In genomic region chr7:27185013-27185707, GRCh38 we compare ENCODE assay signal across 8 cellular contexts. TPM values are rescaled to one million over a fixed set of nuclear protein-coding genes. Genes with fewer than 3 reads are reported as not detected.
DNase-seq lines count a peak whose midpoint lies in the region; ATAC-seq and TF ChIP-seq lines count a peak whose summit lies in the region.

TSS of gene HOXA11 (minus strand) at chr7:27185232. CDS start at chr7:27185144, 88 bp downstream.

- peaks cover 71% of the 10 kb centered on the region for H3K4me1 Mint-ChIP-seq in HFFc6 (ENCODE audit: low read depth)
- H3K4me1 Mint-ChIP-seq in activated CD8-positive, alpha-beta T cell treated with anti-CD3 and anti-CD28 coated beads, Interleukin-2, amount 10 ng/mL, durations not matched to agents 7 days and 5 days (ENCODE audit: low read depth) = peaks cover 54% of the 10 kb centered on the region

- H3K4me1 ChIP-seq in thymus (ENCODE audit: control insufficient read depth, insufficient read depth, low read length) = peaks cover 14% of the 10 kb centered on the region

- H3K4me3 Mint-ChIP-seq in HFFc6 = peak within 1 kb of the TSS; percentile 93
- H3K4me3 Mint-ChIP-seq in activated CD8-positive, alpha-beta T cell treated with anti-CD3 and anti-CD28 coated beads, Interleukin-2, amount 10 ng/mL, durations not matched to agents 7 days and 5 days = peak within 1 kb of the TSS; percentile 56

- WGBS in thymus = 4% methylated on average over 36 of the region's 36 CpGs

- no peak for TF ChIP-seq CTCF in HFFc6 (IDR thresholded peaks at IDR 0.05)
- TF ChIP-seq CTCF in GM13976 (IDR thresholded peaks at IDR 0.05; ENCODE audit: borderline replicate concordance, control extremely low read depth, extremely low read depth, insufficient read depth, missing control alignments) = no peak

- CTCF ChIA-PET in activated CD8-positive, alpha-beta T cell treated with anti-CD3 and anti-CD28 coated beads, Interleukin-2, amount 10 ng/mL, durations not matched to agents 7 days and 5 days (lab: Charles Lee) = interaction anchor here (1.0 to 6.1 kb wide), 2 partner anchors 10 to 14 kb away, joined by 3 to 37 read pairs; no protein-coding TSS in a partner anchor

- H3K27ac ChIP-seq in thymus (ENCODE audit: low read depth) = no peak within 1 kb of the TSS

- H3K27me3 Mint-ChIP-seq in HFFc6 (ENCODE audit: insufficient read depth) = peaks cover 23% of the 10 kb centered on the region
- peaks cover 80% of the 10 kb centered on the region for H3K27me3 Mint-ChIP-seq in activated CD8-positive, alpha-beta T cell treated with anti-CD3 and anti-CD28 coated beads, Interleukin-2, amount 10 ng/mL, durations not matched to agents 7 days and 5 days (ENCODE audit: low read depth)

- POLR2A ChIA-PET in activated CD8-positive, alpha-beta T cell treated with anti-CD3 and anti-CD28 coated beads, Interleukin-2, amount 10 ng/mL, durations not matched to agents 7 days and 5 days (lab: Charles Lee) = no interaction called here

- H3K36me3 ChIP-seq in thymus (ENCODE audit: control insufficient read depth, insufficient read depth) = no peaks in the 10 kb centered on the region

- H3K27me3 ChIP-seq in thymus (ENCODE audit: control insufficient read depth, insufficient read depth) = peaks cover 75% of the 10 kb centered on the region

- no peak for ATAC-seq in activated CD8-positive, alpha-beta T cell treated with anti-CD3 and anti-CD28 coated beads, Interleukin-2, amount 10 ng/mL, durations not matched to agents 7 days and 5 days
- ATAC-seq in HG03039 (IDR thresholded peaks at IDR 0.05; ENCODE audit: unreplicated experiment) = no peak
- ATAC-seq in HG02571 (IDR thresholded peaks at IDR 0.05; ENCODE audit: unreplicated experiment) = no peak

- H3K9me3 Mint-ChIP-seq in HFFc6 = no peaks in the 10 kb centered on the region
- H3K9me3 Mint-ChIP-seq in activated CD8-positive, alpha-beta T cell treated with anti-CD3 and anti-CD28 coated beads, Interleukin-2, amount 10 ng/mL, durations not matched to agents 7 days and 5 days (ENCODE audit: insufficient read depth) = no peaks in the 10 kb centered on the region

- H3K36me3 Mint-ChIP-seq in HFFc6 (ENCODE audit: low read depth) = peaks cover 29% of the 10 kb centered on the region
- H3K36me3 Mint-ChIP-seq in activated CD8-positive, alpha-beta T cell treated with anti-CD3 and anti-CD28 coated beads, Interleukin-2, amount 10 ng/mL, durations not matched to agents 7 days and 5 days (ENCODE audit: low read depth) = peaks cover 6% of the 10 kb centered on the region

- in situ Hi-C loops in GM13976 (cut with MboI; ENCODE audit: low sequenced_read_pairs, unreplicated experiment) = no loop called here

- peak; percentile 41 for DNase-seq in CD1c-positive myeloid dendritic cell (ENCODE audit: extremely low spot score)
- peak; percentile 97 for DNase-seq in HFFc6
- DNase-seq in activated CD8-positive, alpha-beta T cell treated with anti-CD3 and anti-CD28 coated beads, Interleukin-2, amount 10 ng/mL, durations not matched to agents 7 days and 5 days = no peak
- peak; percentile 87 for DNase-seq in kidney tubule cell (ENCODE audit: low spot score)
- no peak for DNase-seq in GM13976 (ENCODE audit: low spot score)

- H3K4me3 ChIP-seq in thymus (ENCODE audit: low read length) = peak within 1 kb of the TSS; percentile 35

- H3K27ac Mint-ChIP-seq in HFFc6 = peak within 1 kb of the TSS; percentile 97
- peak within 1 kb of the TSS; percentile 24 for H3K27ac Mint-ChIP-seq in activated CD8-positive, alpha-beta T cell treated with anti-CD3 and anti-CD28 coated beads, Interleukin-2, amount 10 ng/mL, durations not matched to agents 7 days and 5 days

- H3K9me3 ChIP-seq in thymus (ENCODE audit: control insufficient read depth) = no peaks in the 10 kb centered on the region

RNA-seq across cellular contexts. Expression of gene HOXA11, which starts in this region (rescaled TPM):
- 10 to 100 TPM; 33.1 to 42.1 (median 39.1) TPM for total RNA-seq in HFFc6 (2021; fragmentation: NEBNext Ultra II Directional; extraction: Animal tissue kit (Norgen Biotek cat#: 25700))
- not detected for total RNA-seq in activated CD8-positive, alpha-beta T cell treated with anti-CD3 and anti-CD28 coated beads, Interleukin-2, amount 10 ng/mL, durations not matched to agents 7 days and 5 days
- under 0.01 TPM for polyA plus RNA-seq in thymus

Comparison
In these comparisons a context has a peak if more than half of its experiments do, and no peak if none do; other contexts are left out.
1. RNA of gene HOXA11 (total RNA-seq): 33.1 to 42.1 TPM in HFFc6; not detected in activated CD8-positive, alpha-beta T cell treated with anti-CD3 and anti-CD28 coated beads, Interleukin-2, amount 10 ng/mL, durations not matched to agents 7 days and 5 days; every median in the first group is over 10 times any median in the second.
2. DNase-seq: peak in CD1c-positive myeloid dendritic cell (single experiment), HFFc6 (single experiment) and kidney tubule cell (single experiment); none in activated CD8-positive, alpha-beta T cell treated with anti-CD3 and anti-CD28 coated beads, Interleukin-2, amount 10 ng/mL, durations not matched to agents 7 days and 5 days (single experiment) and GM13976 (single experiment).